ENCODE assay signal across 1 cellular context in genomic region chr5:173311818-173312585, GRCh38.
TF ChIP-seq lines count a peak whose summit lies in the region.

No MANE protein-coding gene starts in this region.

TF ChIP-seq in K562, 482 proteins besides CTCF, POLR2A, EP300 and RAD21:
- TF ChIP-seq CXXC5 (CRISPR knock-in tag; IDR thresholded peaks at IDR 0.05) (no peak), SLC30A9 (CRISPR knock-in tag; IDR thresholded peaks at IDR 0.05) (no peak), HDGF (IDR thresholded peaks at IDR 0.05) (no peak), ZNF24 (IDR thresholded peaks at IDR 0.05) (peak; percentile 86), CHCHD3 (CRISPR knock-in tag; IDR thresholded peaks at IDR 0.05) (no peak)
- TF ChIP-seq, protein P1, sequence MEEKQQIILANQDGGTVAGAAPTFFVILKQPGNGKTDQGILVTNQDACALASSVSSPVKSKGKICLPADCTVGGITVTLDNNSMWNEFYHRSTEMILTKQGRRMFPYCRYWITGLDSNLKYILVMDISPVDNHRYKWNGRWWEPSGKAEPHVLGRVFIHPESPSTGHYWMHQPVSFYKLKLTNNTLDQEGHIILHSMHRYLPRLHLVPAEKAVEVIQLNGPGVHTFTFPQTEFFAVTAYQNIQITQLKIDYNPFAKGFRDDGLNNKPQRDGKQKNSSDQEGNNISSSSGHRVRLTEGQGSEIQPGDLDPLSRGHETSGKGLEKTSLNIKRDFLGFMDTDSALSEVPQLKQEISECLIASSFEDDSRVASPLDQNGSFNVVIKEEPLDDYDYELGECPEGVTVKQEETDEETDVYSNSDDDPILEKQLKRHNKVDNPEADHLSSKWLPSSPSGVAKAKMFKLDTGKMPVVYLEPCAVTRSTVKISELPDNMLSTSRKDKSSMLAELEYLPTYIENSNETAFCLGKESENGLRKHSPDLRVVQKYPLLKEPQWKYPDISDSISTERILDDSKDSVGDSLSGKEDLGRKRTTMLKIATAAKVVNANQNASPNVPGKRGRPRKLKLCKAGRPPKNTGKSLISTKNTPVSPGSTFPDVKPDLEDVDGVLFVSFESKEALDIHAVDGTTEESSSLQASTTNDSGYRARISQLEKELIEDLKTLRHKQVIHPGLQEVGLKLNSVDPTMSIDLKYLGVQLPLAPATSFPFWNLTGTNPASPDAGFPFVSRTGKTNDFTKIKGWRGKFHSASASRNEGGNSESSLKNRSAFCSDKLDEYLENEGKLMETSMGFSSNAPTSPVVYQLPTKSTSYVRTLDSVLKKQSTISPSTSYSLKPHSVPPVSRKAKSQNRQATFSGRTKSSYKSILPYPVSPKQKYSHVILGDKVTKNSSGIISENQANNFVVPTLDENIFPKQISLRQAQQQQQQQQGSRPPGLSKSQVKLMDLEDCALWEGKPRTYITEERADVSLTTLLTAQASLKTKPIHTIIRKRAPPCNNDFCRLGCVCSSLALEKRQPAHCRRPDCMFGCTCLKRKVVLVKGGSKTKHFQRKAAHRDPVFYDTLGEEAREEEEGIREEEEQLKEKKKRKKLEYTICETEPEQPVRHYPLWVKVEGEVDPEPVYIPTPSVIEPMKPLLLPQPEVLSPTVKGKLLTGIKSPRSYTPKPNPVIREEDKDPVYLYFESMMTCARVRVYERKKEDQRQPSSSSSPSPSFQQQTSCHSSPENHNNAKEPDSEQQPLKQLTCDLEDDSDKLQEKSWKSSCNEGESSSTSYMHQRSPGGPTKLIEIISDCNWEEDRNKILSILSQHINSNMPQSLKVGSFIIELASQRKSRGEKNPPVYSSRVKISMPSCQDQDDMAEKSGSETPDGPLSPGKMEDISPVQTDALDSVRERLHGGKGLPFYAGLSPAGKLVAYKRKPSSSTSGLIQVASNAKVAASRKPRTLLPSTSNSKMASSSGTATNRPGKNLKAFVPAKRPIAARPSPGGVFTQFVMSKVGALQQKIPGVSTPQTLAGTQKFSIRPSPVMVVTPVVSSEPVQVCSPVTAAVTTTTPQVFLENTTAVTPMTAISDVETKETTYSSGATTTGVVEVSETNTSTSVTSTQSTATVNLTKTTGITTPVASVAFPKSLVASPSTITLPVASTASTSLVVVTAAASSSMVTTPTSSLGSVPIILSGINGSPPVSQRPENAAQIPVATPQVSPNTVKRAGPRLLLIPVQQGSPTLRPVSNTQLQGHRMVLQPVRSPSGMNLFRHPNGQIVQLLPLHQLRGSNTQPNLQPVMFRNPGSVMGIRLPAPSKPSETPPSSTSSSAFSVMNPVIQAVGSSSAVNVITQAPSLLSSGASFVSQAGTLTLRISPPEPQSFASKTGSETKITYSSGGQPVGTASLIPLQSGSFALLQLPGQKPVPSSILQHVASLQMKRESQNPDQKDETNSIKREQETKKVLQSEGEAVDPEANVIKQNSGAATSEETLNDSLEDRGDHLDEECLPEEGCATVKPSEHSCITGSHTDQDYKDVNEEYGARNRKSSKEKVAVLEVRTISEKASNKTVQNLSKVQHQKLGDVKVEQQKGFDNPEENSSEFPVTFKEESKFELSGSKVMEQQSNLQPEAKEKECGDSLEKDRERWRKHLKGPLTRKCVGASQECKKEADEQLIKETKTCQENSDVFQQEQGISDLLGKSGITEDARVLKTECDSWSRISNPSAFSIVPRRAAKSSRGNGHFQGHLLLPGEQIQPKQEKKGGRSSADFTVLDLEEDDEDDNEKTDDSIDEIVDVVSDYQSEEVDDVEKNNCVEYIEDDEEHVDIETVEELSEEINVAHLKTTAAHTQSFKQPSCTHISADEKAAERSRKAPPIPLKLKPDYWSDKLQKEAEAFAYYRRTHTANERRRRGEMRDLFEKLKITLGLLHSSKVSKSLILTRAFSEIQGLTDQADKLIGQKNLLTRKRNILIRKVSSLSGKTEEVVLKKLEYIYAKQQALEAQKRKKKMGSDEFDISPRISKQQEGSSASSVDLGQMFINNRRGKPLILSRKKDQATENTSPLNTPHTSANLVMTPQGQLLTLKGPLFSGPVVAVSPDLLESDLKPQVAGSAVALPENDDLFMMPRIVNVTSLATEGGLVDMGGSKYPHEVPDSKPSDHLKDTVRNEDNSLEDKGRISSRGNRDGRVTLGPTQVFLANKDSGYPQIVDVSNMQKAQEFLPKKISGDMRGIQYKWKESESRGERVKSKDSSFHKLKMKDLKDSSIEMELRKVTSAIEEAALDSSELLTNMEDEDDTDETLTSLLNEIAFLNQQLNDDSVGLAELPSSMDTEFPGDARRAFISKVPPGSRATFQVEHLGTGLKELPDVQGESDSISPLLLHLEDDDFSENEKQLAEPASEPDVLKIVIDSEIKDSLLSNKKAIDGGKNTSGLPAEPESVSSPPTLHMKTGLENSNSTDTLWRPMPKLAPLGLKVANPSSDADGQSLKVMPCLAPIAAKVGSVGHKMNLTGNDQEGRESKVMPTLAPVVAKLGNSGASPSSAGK (IDR thresholded peaks at IDR 0.05), result no peak
TF ChIP-seq in K562: peak in this region for 1.
